In the genomic region with DNA sequence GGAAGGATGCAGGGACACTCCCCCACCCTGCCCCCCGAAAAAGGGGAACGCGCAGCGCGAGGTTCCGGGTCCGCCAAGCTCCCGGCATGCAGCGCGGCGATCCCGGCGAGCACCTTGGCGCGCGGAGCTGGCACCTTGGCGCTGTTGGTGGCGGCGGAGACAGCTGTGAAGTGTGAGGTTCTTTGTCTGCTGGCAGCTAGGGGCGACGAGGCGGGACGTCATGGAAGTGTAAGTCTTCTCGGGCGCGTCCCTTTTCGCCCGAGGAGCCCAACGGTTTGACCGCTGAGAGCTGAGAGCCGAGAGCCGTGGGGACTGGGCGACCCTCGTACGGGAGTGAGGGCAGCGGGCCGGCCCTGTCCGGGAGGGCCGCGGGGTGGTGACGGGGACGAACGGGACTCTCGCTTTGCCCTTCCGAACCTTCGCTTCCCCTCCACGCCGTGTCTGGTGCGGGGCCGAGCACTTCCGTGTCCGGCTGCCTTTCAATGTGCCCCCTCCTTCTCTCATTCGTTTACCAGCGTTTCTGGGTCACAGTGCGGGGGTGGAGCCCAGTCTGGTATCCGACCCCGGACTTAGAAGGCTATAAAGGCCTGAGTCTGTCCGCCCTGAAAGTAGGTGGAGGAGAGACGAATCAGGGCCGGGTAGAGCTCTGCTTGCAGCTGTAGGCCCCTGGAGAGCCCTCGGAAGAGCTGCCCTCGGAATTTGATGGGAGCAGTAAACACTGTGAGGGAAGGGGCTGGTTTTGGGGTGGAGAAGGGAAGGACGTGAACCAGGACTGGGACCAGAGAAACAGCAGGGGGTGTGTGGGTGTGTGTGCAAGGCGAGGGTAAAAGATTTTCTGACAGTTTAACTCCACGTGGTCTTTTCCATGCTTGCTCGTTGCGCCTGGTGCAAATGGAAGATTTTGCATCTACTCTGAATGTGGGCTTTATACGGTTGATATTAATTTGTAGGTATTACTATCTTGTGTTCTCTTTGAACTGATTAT, we compare ENCODE assay signal across 1 cellular context.
TF ChIP-seq lines count a peak whose summit lies in the region.

TSS of gene CRCP (plus strand) at position 105 of the 985 bp plus-strand sequence. CDS start at position 221, 116 bp downstream.

TF ChIP-seq in IMR-90, 13 proteins besides CTCF, POLR2A, EP300 and RAD21:
- TF ChIP-seq RFX5 (IDR thresholded peaks at IDR 0.05; ENCODE audit: low read depth, low read length) (no peak), SMC3 (IDR thresholded peaks at IDR 0.05; ENCODE audit: low read depth, low read length) (peak; percentile 41), RCOR1 (IDR thresholded peaks at IDR 0.05; ENCODE audit: insufficient replicate concordance, low read length) (no peak), MXI1 (IDR thresholded peaks at IDR 0.05; ENCODE audit: borderline replicate concordance, low read depth, low read length) (peak; percentile 100), FOS (IDR thresholded peaks at IDR 0.05; ENCODE audit: low read depth, low read length) (no peak), MAZ (IDR thresholded peaks at IDR 0.05; ENCODE audit: borderline replicate concordance, low read depth, low read length) (peak; percentile 34; the same call in 1 of the 2 replicates)
- TF ChIP-seq, protein P1, sequence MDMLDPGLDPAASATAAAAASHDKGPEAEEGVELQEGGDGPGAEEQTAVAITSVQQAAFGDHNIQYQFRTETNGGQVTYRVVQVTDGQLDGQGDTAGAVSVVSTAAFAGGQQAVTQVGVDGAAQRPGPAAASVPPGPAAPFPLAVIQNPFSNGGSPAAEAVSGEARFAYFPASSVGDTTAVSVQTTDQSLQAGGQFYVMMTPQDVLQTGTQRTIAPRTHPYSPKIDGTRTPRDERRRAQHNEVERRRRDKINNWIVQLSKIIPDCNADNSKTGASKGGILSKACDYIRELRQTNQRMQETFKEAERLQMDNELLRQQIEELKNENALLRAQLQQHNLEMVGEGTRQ (IDR thresholded peaks at IDR 0.05; ENCODE audit: low read depth, low read length): 0 out of 2 replicates have a peak, but pooled peaks have one; percentile 7
